In the genomic region with DNA sequence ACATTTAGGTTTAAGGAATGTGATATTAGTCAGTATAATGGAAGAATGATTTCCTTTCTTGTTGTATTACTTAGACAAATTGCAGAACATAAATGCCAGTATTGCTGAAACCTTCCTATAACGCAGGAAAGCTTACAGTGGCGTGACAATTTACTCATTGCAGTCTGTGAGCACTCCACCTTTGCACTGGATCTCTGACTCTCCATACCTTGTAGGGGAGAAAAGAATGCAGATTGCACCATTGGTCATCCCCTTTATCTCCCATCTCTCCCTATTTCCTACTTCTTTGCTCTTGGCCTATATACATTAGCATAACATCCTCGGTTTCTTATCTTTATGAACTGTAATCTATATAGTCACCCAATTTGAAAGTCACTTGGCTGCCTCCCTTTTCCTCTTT, we compare ENCODE assay signal across 29 cellular contexts. TPM values are rescaled to one million over a fixed set of nuclear protein-coding genes. Genes with fewer than 3 reads are reported as not detected.
"Had no signal": no experiment of that assay in that cellular context is flagged by ENCODE, and none has a peak within 500 bp of the region (broad histone marks: within the 10 kb centered on the region; RNA-seq: fewer than 3 reads in every experiment).

No MANE protein-coding gene starts in this region.

- H3K27ac Mint-ChIP-seq: stimulated activated effector memory CD8-positive, alpha-beta T cell treated with anti-CD3 and anti-CD28 coated beads, Interleukin-12 subunit alpha, Interleukin-12 subunit beta, amount 100 ng/mL, for 72 hours; stimulated activated memory B cell treated with anti-CD40 and anti-IgM and Interleukin-4, amounts not matched to agents 10 μg/mL and 1 μg/mL and 100 μg/mL, for 72 hours; stimulated activated naive B cell treated with anti-CD40 and anti-IgM and Interleukin-4, amounts not matched to agents 10 μg/mL and 1 μg/mL and 100 μg/mL, for 72 hours; stimulated activated naive CD8-positive, alpha-beta T cell treated with anti-CD3 and anti-CD28 coated beads, Interleukin-15, amount 100 ng/mL, for 72 hours; stimulated activated naive CD8-positive, alpha-beta T cell treated with anti-CD3 and anti-CD28 coated beads, Interleukin-15, Interleukin-2, amounts not matched to agents 100 ng/mL and 50 ng/mL, for 24 hours; type B pancreatic cell had no signal

- H3K4me1 Mint-ChIP-seq: stimulated activated effector memory CD8-positive, alpha-beta T cell treated with anti-CD3 and anti-CD28 coated beads, Interleukin-12 subunit alpha, Interleukin-12 subunit beta, amount 100 ng/mL, for 72 hours; stimulated activated memory B cell treated with anti-CD40 and anti-IgM and Interleukin-4, amounts not matched to agents 10 μg/mL and 1 μg/mL and 100 μg/mL, for 72 hours; stimulated activated naive B cell treated with anti-CD40 and anti-IgM and Interleukin-4, amounts not matched to agents 10 μg/mL and 1 μg/mL and 100 μg/mL, for 72 hours; stimulated activated naive CD8-positive, alpha-beta T cell treated with anti-CD3 and anti-CD28 coated beads, Interleukin-15, amount 100 ng/mL, for 72 hours had no signal

- H3K36me3 Mint-ChIP-seq: stimulated activated effector memory CD8-positive, alpha-beta T cell treated with anti-CD3 and anti-CD28 coated beads, Interleukin-12 subunit alpha, Interleukin-12 subunit beta, amount 100 ng/mL, for 72 hours; stimulated activated memory B cell treated with anti-CD40 and anti-IgM and Interleukin-4, amounts not matched to agents 10 μg/mL and 1 μg/mL and 100 μg/mL, for 72 hours; stimulated activated naive B cell treated with anti-CD40 and anti-IgM and Interleukin-4, amounts not matched to agents 10 μg/mL and 1 μg/mL and 100 μg/mL, for 72 hours; type B pancreatic cell had no signal

- H3K27me3 Mint-ChIP-seq: stimulated activated memory B cell treated with anti-CD40 and anti-IgM and Interleukin-4, amounts not matched to agents 10 μg/mL and 1 μg/mL and 100 μg/mL, for 72 hours; stimulated activated naive CD8-positive, alpha-beta T cell treated with anti-CD3 and anti-CD28 coated beads, Interleukin-15, amount 100 ng/mL, for 72 hours; type B pancreatic cell had no signal

- ATAC-seq: stimulated activated effector memory CD8-positive, alpha-beta T cell treated with anti-CD3 and anti-CD28 coated beads, Interleukin-12 subunit alpha, Interleukin-12 subunit beta, amount 100 ng/mL, for 72 hours; stimulated activated memory B cell treated with anti-CD40 and anti-IgM and Interleukin-4, amounts not matched to agents 10 μg/mL and 1 μg/mL and 100 μg/mL, for 72 hours; stimulated activated naive B cell treated with anti-CD40 and anti-IgM and Interleukin-4, amounts not matched to agents 10 μg/mL and 1 μg/mL and 100 μg/mL, for 72 hours; stimulated activated naive CD8-positive, alpha-beta T cell treated with anti-CD3 and anti-CD28 coated beads, Interleukin-15, amount 100 ng/mL, for 72 hours; stimulated activated naive CD8-positive, alpha-beta T cell treated with anti-CD3 and anti-CD28 coated beads, Interleukin-15, Interleukin-2, amounts not matched to agents 100 U/mL and 50 U/mL, for 24 hours; upper lobe of right lung had no signal

- H3K9me3 ChIP-seq: stomach, suprapubic skin, testis, thoracic aorta, thyroid gland, tibial artery, tibial nerve, transverse colon, upper lobe of left lung, upper lobe of right lung, uterus, vagina had no signal

- H3K4me1 ChIP-seq: stomach, suprapubic skin, testis, thyroid gland, tibial artery, tibial nerve, transverse colon, upper lobe of left lung, upper lobe of right lung, uterus, vagina had no signal

- H3K4me3 ChIP-seq: stomach, suprapubic skin, testis, thoracic aorta, thyroid gland, tibial artery, tibial nerve, transverse colon, upper lobe of left lung, upper lobe of right lung, uterus, vagina had no signal

- H3K27ac ChIP-seq: stomach, suprapubic skin, testis, thoracic aorta, thyroid gland, tibial artery, tibial nerve, transverse colon, upper lobe of left lung, upper lobe of right lung, uterus, vagina had no signal

- H3K27me3 ChIP-seq: stomach, suprapubic skin, testis, thyroid gland, tibial artery, tibial nerve, transverse colon, upper lobe of left lung, upper lobe of right lung, uterus, vagina had no signal

- H3K4me3 Mint-ChIP-seq: stimulated activated effector memory CD8-positive, alpha-beta T cell treated with anti-CD3 and anti-CD28 coated beads, Interleukin-12 subunit alpha, Interleukin-12 subunit beta, amount 100 ng/mL, for 72 hours; stimulated activated memory B cell treated with anti-CD40 and anti-IgM and Interleukin-4, amounts not matched to agents 10 μg/mL and 1 μg/mL and 100 μg/mL, for 72 hours; stimulated activated naive B cell treated with anti-CD40 and anti-IgM and Interleukin-4, amounts not matched to agents 10 μg/mL and 1 μg/mL and 100 μg/mL, for 72 hours; stimulated activated naive CD8-positive, alpha-beta T cell treated with anti-CD3 and anti-CD28 coated beads, Interleukin-15, amount 100 ng/mL, for 72 hours; stimulated activated naive CD8-positive, alpha-beta T cell treated with anti-CD3 and anti-CD28 coated beads, Interleukin-15, Interleukin-2, amounts not matched to agents 100 ng/mL and 50 ng/mL, for 24 hours; type B pancreatic cell had no signal

- DNase-seq: stimulated activated CD4-positive, alpha-beta T cell treated with anti-CD3 and anti-CD28 coated beads, Interleukin-2, amount 100 ng/mL, for 48 hours; stimulated activated CD4-positive, alpha-beta T cell treated with anti-CD3 and anti-CD28 coated beads, Interleukin-4, amount 100 ng/mL, for 1 hour; stimulated activated CD4-positive, alpha-beta T cell treated with anti-CD3 and anti-CD28 coated beads, Interleukin-4, amount 100 ng/mL, for 24 hours; stimulated activated CD4-positive, alpha-beta T cell treated with anti-CD3 and anti-CD28 coated beads, Interleukin-4, amount 100 ng/mL, for 4 hours; stimulated activated CD8-positive, alpha-beta memory T cell treated with anti-CD3 and anti-CD28 coated beads, Interleukin-4, amount 100 ng/mL, for 48 hours; stimulated activated naive B cell treated with anti-CD40 and anti-IgM and Interleukin-4, amounts not matched to agents 10 μg/mL and 1 μg/mL and 100 μg/mL, for 72 hours; stimulated activated naive CD4-positive, alpha-beta T cell; stimulated activated naive CD4-positive, alpha-beta T cell treated with Interleukin-2 at 50 U/mL for 16 hours; stimulated activated naive CD8-positive, alpha-beta T cell treated with anti-CD3 and anti-CD28 coated beads, Interleukin-15, amount 100 ng/mL, for 72 hours; stimulated activated naive CD8-positive, alpha-beta T cell treated with anti-CD3 and anti-CD28 coated beads, Interleukin-15, Interleukin-2, amounts not matched to agents 100 U/mL and 50 U/mL, for 24 hours; stomach; substantia nigra; testis; thyroid gland; tibial artery; transverse colon; upper lobe of left lung; upper lobe of right lung; uterus had no signal

- H3K9me3 Mint-ChIP-seq: stimulated activated effector memory CD8-positive, alpha-beta T cell treated with anti-CD3 and anti-CD28 coated beads, Interleukin-12 subunit alpha, Interleukin-12 subunit beta, amount 100 ng/mL, for 72 hours; stimulated activated memory B cell treated with anti-CD40 and anti-IgM and Interleukin-4, amounts not matched to agents 10 μg/mL and 1 μg/mL and 100 μg/mL, for 72 hours; stimulated activated naive B cell treated with anti-CD40 and anti-IgM and Interleukin-4, amounts not matched to agents 10 μg/mL and 1 μg/mL and 100 μg/mL, for 72 hours; stimulated activated naive CD8-positive, alpha-beta T cell treated with anti-CD3 and anti-CD28 coated beads, Interleukin-15, amount 100 ng/mL, for 72 hours; stimulated activated naive CD8-positive, alpha-beta T cell treated with anti-CD3 and anti-CD28 coated beads, Interleukin-15, Interleukin-2, amounts not matched to agents 100 ng/mL and 50 ng/mL, for 24 hours; type B pancreatic cell had no signal

- H3K36me3 ChIP-seq: stomach, suprapubic skin, thoracic aorta, thyroid gland, tibial artery, tibial nerve, transverse colon, upper lobe of left lung, upper lobe of right lung, uterus, vagina had no signal

RNA-seq across cellular contexts. Expression of gene HYAL4, which starts 28.1 kb away (rescaled TPM):
- total RNA-seq: stomach, temporal lobe, thoracic aorta, tibial nerve, transverse colon, upper lobe of left lung, upper lobe of right lung, urinary bladder, uterus had no signal
- polyA plus RNA-seq: urinary bladder had no signal
